In genomic region chr16:1300664-1301476, GRCh38 we compare ENCODE assay signal across 8 cellular contexts. TPM values are rescaled to one million over a fixed set of nuclear protein-coding genes. Genes with fewer than 3 reads are reported as not detected.
DNase-seq lines count a peak whose midpoint lies in the region; ATAC-seq and TF ChIP-seq lines count a peak whose summit lies in the region.

No MANE protein-coding gene starts in this region.

- H3K27ac ChIP-seq in duodenal mucosa (ENCODE audit: low read depth, low read length) (no peak overlapping the region), mesenchymal stem cell (ENCODE audit: low read length, poor library complexity, severe bottlenecking) (no peak overlapping the region)

- no peak overlapping the region for H2AK5ac ChIP-seq in mesenchymal stem cell (ENCODE audit: low read length, severe bottlenecking)

- H3K27me3 ChIP-seq in duodenal mucosa (ENCODE audit: control insufficient read depth in 1 of 2, insufficient read depth in 2 of 2, low read length in 2 of 2) (peaks cover 0 to 18% of the 10 kb centered on the region in 2 donors), mesenchymal stem cell (ENCODE audit: control insufficient read depth in 1 of 2, insufficient read depth in 1 of 2, low read length in 2 of 2) (peaks cover 28 to 31% of the 10 kb centered on the region in 2 experiments)

- no peak overlapping the region for H3K23ac ChIP-seq in mesenchymal stem cell (ENCODE audit: low read length in 2 of 2)

- TF ChIP-seq CTCF in GM12865 (IDR thresholded peaks at IDR 0.05; ENCODE audit: insufficient read depth, low read depth, low read length, missing control alignments), result peak; percentile 97

- no peak overlapping the region for H2BK15ac ChIP-seq in mesenchymal stem cell (ENCODE audit: low read depth, poor library complexity, severe bottlenecking)

- no peak overlapping the region for H2BK5ac ChIP-seq in mesenchymal stem cell (ENCODE audit: low read depth, low read length, poor library complexity, severe bottlenecking)

- H3K4me3 ChIP-seq in GM12865 (ENCODE audit: low read depth, low read length), result no peak overlapping the region; the same call in 1 of the 2 replicates
- H3K4me3 ChIP-seq in duodenal mucosa (ENCODE audit: low read depth in 1 of 2, low read length in 2 of 2), result peak overlapping the region; percentile 43 to 48
- H3K4me3 ChIP-seq in mesenchymal stem cell (ENCODE audit: insufficient read depth in 1 of 2, low read depth in 1 of 2, low read length in 2 of 2), result no peak overlapping the region

- H3K4ac ChIP-seq in mesenchymal stem cell (ENCODE audit: low read depth in 1 of 2, low read length in 2 of 2), result no peak overlapping the region

- ATAC-seq in HG02884 (IDR thresholded peaks at IDR 0.05; ENCODE audit: unreplicated experiment), result no peak

- H2BK120ac ChIP-seq in mesenchymal stem cell (ENCODE audit: low read depth, low read length), result no peak overlapping the region

- WGBS in mesenchymal stem cell, result 25% methylated on average over 42 of the region's 42 CpGs

- no peaks in the 10 kb centered on the region for H3K36me3 ChIP-seq in duodenal mucosa (ENCODE audit: control insufficient read depth in 1 of 2, insufficient read depth in 2 of 2, low read length in 2 of 2)
- no peaks in the 10 kb centered on the region for H3K36me3 ChIP-seq in mesenchymal stem cell (ENCODE audit: control insufficient read depth in 1 of 2, insufficient read depth in 2 of 2, low read depth in 1 of 2, low read length in 2 of 2)

- H3K14ac ChIP-seq in mesenchymal stem cell (ENCODE audit: low read length in 2 of 2), result no peak overlapping the region

- no peaks in the 10 kb centered on the region for H3K79me1 ChIP-seq in mesenchymal stem cell (replicated peaks; ENCODE audit: low read length, poor library complexity, severe bottlenecking)

- H4K8ac ChIP-seq in mesenchymal stem cell (ENCODE audit: low read length), result peak overlapping the region; percentile 75

- H3K9ac ChIP-seq in duodenal mucosa (ENCODE audit: low read depth in 1 of 2, low read length in 2 of 2) (peak overlapping the region; percentile 12 to 25), mesenchymal stem cell (ENCODE audit: low read length) (no peak overlapping the region)

- peak; percentile 71 for DNase-seq in GM12865 (ENCODE audit: low read depth)
- DNase-seq in NCI-H146 (lab: John Stamatoyannopoulos, UW), result peak; percentile 65
- peak; percentile 50 to 60 for DNase-seq in activated CD4-positive, alpha-beta T cell treated with anti-CD3 and anti-CD28 coated beads, Interleukin-2, amount 50 U/mL, for 24 hours (ENCODE audit: low read depth in 1 of 2, low spot score in 1 of 2)
- DNase-seq in mesenchymal stem cell, result peak; percentile 54
- peak; percentile 59 to 67 for DNase-seq in stimulated activated CD8-positive, alpha-beta memory T cell treated with anti-CD3 and anti-CD28 coated beads, Interleukin-15, amount 100 ng/mL, for 48 hours (ENCODE audit: low read depth in 2 of 2)
- no peak for DNase-seq in HK-2 (ENCODE audit: unreplicated experiment)

- peak overlapping the region; percentile 14 for H4K91ac ChIP-seq in mesenchymal stem cell (ENCODE audit: low read length)

- H3K18ac ChIP-seq in mesenchymal stem cell (ENCODE audit: low read depth in 1 of 2, low read length in 2 of 2), result no peak overlapping the region

- no peaks in the 10 kb centered on the region for H3K9me3 ChIP-seq in duodenal mucosa (ENCODE audit: control insufficient read depth in 1 of 2, low read length in 2 of 2)
- H3K9me3 ChIP-seq in mesenchymal stem cell (ENCODE audit: control insufficient read depth, low read length), result no peaks in the 10 kb centered on the region

- H3K4me1 ChIP-seq in duodenal mucosa (ENCODE audit: control insufficient read depth in 1 of 2, insufficient read depth in 2 of 2, low read length in 2 of 2) (peaks cover 15 to 30% of the 10 kb centered on the region in 2 donors), mesenchymal stem cell (ENCODE audit: control insufficient read depth, insufficient read depth, low read depth, low read length) (peaks cover 10% of the 10 kb centered on the region)

- H3K4me2 ChIP-seq in mesenchymal stem cell (ENCODE audit: low read length, poor library complexity, severe bottlenecking), result no peak overlapping the region

- H2BK12ac ChIP-seq in mesenchymal stem cell (ENCODE audit: low read length in 2 of 2), result no peak overlapping the region

- H2AFZ ChIP-seq in mesenchymal stem cell (ENCODE audit: low read depth, low read length), result no peak overlapping the region

RNA-seq across cellular contexts. Expression of gene UBE2I, which starts 8.6 kb away (rescaled TPM):
- polyA plus RNA-seq in mesenchymal stem cell (2013, experiment 1 of 2), result 146 TPM
- polyA plus RNA-seq in mesenchymal stem cell (2013, experiment 2 of 2), result 147 TPM

RNA-seq across cellular contexts. Expression of gene BAIAP3, which starts 32.6 kb away (rescaled TPM):
- polyA plus RNA-seq in mesenchymal stem cell (2013, experiment 1 of 2), result 3.2 TPM
- 3.6 TPM for polyA plus RNA-seq in mesenchymal stem cell (2013, experiment 2 of 2)

RNA-seq across cellular contexts. Expression of gene TPSD1, which starts 45.0 kb away (rescaled TPM):
- not detected for polyA plus RNA-seq in mesenchymal stem cell (2013, experiment 1 of 2)
- not detected for polyA plus RNA-seq in mesenchymal stem cell (2013, experiment 2 of 2)

RNA-seq across cellular contexts. Expression of gene TSR3, which starts 50.8 kb away (rescaled TPM):
- 43.6 TPM for polyA plus RNA-seq in mesenchymal stem cell (2013, experiment 1 of 2)
- polyA plus RNA-seq in mesenchymal stem cell (2013, experiment 2 of 2), result 42.3 TPM

RNA-seq across cellular contexts. Expression of gene GNPTG, which starts 50.9 kb away (rescaled TPM):
- 46.5 TPM for polyA plus RNA-seq in mesenchymal stem cell (2013, experiment 1 of 2)
- 45.8 TPM for polyA plus RNA-seq in mesenchymal stem cell (2013, experiment 2 of 2)

Comparison
In these comparisons a context has a peak if more than half of its experiments do, and no peak if none do; other contexts are left out.
1. H3K4me3 ChIP-seq: peak in duodenal mucosa (2 of 2); none in GM12865 (single experiment) and mesenchymal stem cell (0 of 2).